In the genomic region with DNA sequence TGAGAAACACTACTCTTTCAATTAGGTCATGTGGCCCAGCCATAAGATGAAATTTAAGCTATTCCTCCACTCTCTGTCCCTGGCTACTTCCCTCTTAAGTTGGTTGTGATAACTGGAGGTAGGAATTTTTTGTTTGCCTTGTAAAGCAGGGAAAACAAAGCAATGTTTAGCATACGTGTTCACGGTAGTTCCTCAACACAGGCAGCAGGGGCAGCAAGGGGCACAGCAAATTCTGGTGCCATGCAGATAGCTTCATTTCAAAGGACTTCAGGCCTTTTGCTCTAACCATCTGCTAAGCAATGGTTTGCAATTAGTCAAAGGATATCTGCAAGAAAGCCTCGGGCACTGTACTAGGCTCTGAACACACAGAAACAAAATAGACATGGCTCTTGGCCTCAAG, we compare ENCODE assay signal across 23 cellular contexts.
DNase-seq lines count a peak whose midpoint lies in the region; ATAC-seq and TF ChIP-seq lines count a peak whose summit lies in the region.
"Had no signal": no experiment of that assay in that cellular context is flagged by ENCODE, and none has a peak within 500 bp of the region (broad histone marks: within the 10 kb centered on the region; RNA-seq: fewer than 3 reads in every experiment).

No MANE protein-coding gene starts in this region.

- H3K9me3 ChIP-seq in A673 (ENCODE audit: low read depth, low read length, poor library complexity, severe bottlenecking), result no peaks in the 10 kb centered on the region
- H3K9me3 ChIP-seq: Caco-2 had no signal

- DNase-seq in A673 (ENCODE audit: low spot score) (no peak), GM23338 (ENCODE audit: low spot score) (peak; percentile 51), iPS-NIHi7 (ENCODE audit: extremely low spot score) (peak; percentile 58), SW 1271 (lab: John Stamatoyannopoulos, UW) (no peak), SKM-1 (lab: John Stamatoyannopoulos, UW; ENCODE audit: unreplicated experiment) (no peak)
- DNase-seq in activated CD8-positive, alpha-beta memory T cell treated with anti-CD3 and anti-CD28 coated beads, Interleukin-2, amount 10 ng/mL, durations not matched to agents 7 days and 5 days, result no peak
- DNase-seq: ACHN; Caco-2; CD4-positive, alpha-beta memory T cell; DMS153; GDM1; HFFc6; KG1; NCI-H1092 treated with DMSO at 0.1 percent for 48 hours; NCI-H1436 treated with DMSO at 0.1 percent for 48 hours; NCI-H1930; NCI-H345; PC-3; SHP77 treated with DMSO at 0.1 percent for 48 hours had no signal

- POLR2A ChIA-PET in A673 (lab: Charles Lee; ENCODE audit: low non-redundant PET), result no interaction called here

- 0 out of 2 replicates have a peak, but pooled peaks have one; percentile 9 for TF ChIP-seq CTCF in A673 (conservative IDR thresholded peaks at IDR 0.05; ENCODE audit: low read depth, low read length)
- peak; percentile 32 to 36 for TF ChIP-seq CTCF in GM23338 (conservative IDR thresholded peaks at IDR 0.05; ENCODE audit: low read depth in 2 of 2)
- TF ChIP-seq CTCF in VCaP (conservative IDR thresholded peaks at IDR 0.05), result peak; percentile 20; the same call in 1 of the 2 replicates

- no TSS peak for BruUV-seq in A673 (replicated peaks; lab: Mats Ljungman, UMichigan)

- ATAC-seq in GM23338, result peak; percentile 47; the same call in 2 of the 3 replicates
- no peak for ATAC-seq in activated CD8-positive, alpha-beta memory T cell treated with anti-CD3 and anti-CD28 coated beads, Interleukin-2, amount 10 ng/mL, durations not matched to agents 7 days and 5 days
- ATAC-seq: PC-3 had no signal

- no peaks in the 10 kb centered on the region; the same call in 1 of the 3 replicates for H3K9me3 Mint-ChIP-seq in GM23338
- no peaks in the 10 kb centered on the region for H3K9me3 Mint-ChIP-seq in activated CD8-positive, alpha-beta memory T cell treated with anti-CD3 and anti-CD28 coated beads, Interleukin-2, amount 10 ng/mL, durations not matched to agents 7 days and 5 days (ENCODE audit: low read depth)

- H3K4me1 ChIP-seq in A673 (ENCODE audit: insufficient read depth, low read length, poor library complexity, severe bottlenecking) (no peaks in the 10 kb centered on the region), GM23338 (ENCODE audit: insufficient read depth) (no peaks in the 10 kb centered on the region)
- H3K4me1 ChIP-seq: BLaER1 treated with 17β-estradiol and CSF1 and Interleukin-3, amounts not matched to agents 10 nM and 100 nM; Caco-2 had no signal

- no peaks in the 10 kb centered on the region for H3K36me3 ChIP-seq in A673 (ENCODE audit: insufficient read depth, low read length, poor library complexity, severe bottlenecking)
- no peaks in the 10 kb centered on the region for H3K36me3 ChIP-seq in GM23338 (ENCODE audit: insufficient read depth)
- H3K36me3 ChIP-seq: BLaER1 treated with 17β-estradiol and CSF1 and Interleukin-3, amounts not matched to agents 10 nM and 100 nM had no signal

- no peaks in the 10 kb centered on the region for H3K79me2 ChIP-seq in GM23338 (replicated peaks; ENCODE audit: insufficient read depth)

- no peaks in the 10 kb centered on the region for H4K20me1 ChIP-seq in GM23338 (replicated peaks; ENCODE audit: insufficient read depth)
- H4K20me1 ChIP-seq: BLaER1 treated with 17β-estradiol and CSF1 and Interleukin-3, amounts not matched to agents 10 nM and 100 nM had no signal

- no peak overlapping the region for H3K4me3 Mint-ChIP-seq in GM23338
- H3K4me3 Mint-ChIP-seq in activated CD8-positive, alpha-beta memory T cell treated with anti-CD3 and anti-CD28 coated beads, Interleukin-2, amount 10 ng/mL, durations not matched to agents 7 days and 5 days, result no peak overlapping the region
- H3K4me3 Mint-ChIP-seq: CD4-positive, alpha-beta memory T cell; HFFc6 had no signal

- H3K27ac ChIP-seq in A673 (ENCODE audit: low read depth, low read length, poor library complexity, severe bottlenecking) (no peak overlapping the region), GM23338 (ENCODE audit: low read depth) (no peak overlapping the region), VCaP (no peak overlapping the region)
- H3K27ac ChIP-seq: BLaER1 treated with 17β-estradiol and CSF1 and Interleukin-3, amounts not matched to agents 10 nM and 100 nM; RWPE1; SK-N-MC had no signal

- no peak overlapping the region for H2AFZ ChIP-seq in GM23338

- peaks cover 4% of the 10 kb centered on the region; the same call in 2 of the 3 replicates for H3K4me1 Mint-ChIP-seq in GM23338
- H3K4me1 Mint-ChIP-seq in activated CD8-positive, alpha-beta memory T cell treated with anti-CD3 and anti-CD28 coated beads, Interleukin-2, amount 10 ng/mL, durations not matched to agents 7 days and 5 days, result no peaks in the 10 kb centered on the region
- H3K4me1 Mint-ChIP-seq: CD4-positive, alpha-beta memory T cell had no signal

- H3K4me2 ChIP-seq in GM23338, result no peak overlapping the region
- H3K4me2 ChIP-seq: BLaER1 treated with 17β-estradiol and CSF1 and Interleukin-3, amounts not matched to agents 10 nM and 100 nM had no signal

- intact Hi-C loops in A673 (cut with micrococcal nuclease; ENCODE audit: unreplicated experiment), result no loop called here

- H3F3A ChIP-seq in GM23338 (replicated peaks; ENCODE audit: low read depth), result no peaks in the 10 kb centered on the region

- H3K4me3 ChIP-seq in A673 (ENCODE audit: low read depth, low read length, poor library complexity, severe bottlenecking), result no peak overlapping the region
- H3K4me3 ChIP-seq in GM23338, result no peak overlapping the region
- H3K4me3 ChIP-seq: BLaER1 treated with 17β-estradiol and CSF1 and Interleukin-3, amounts not matched to agents 10 nM and 100 nM; SK-N-MC had no signal

- no peak overlapping the region for H3K27ac Mint-ChIP-seq in GM23338
- H3K27ac Mint-ChIP-seq in activated CD8-positive, alpha-beta memory T cell treated with anti-CD3 and anti-CD28 coated beads, Interleukin-2, amount 10 ng/mL, durations not matched to agents 7 days and 5 days, result no peak overlapping the region
- H3K27ac Mint-ChIP-seq: CD4-positive, alpha-beta memory T cell; HFFc6 had no signal

- H3K36me3 Mint-ChIP-seq in GM23338 (ENCODE audit: low read depth), result no peaks in the 10 kb centered on the region
- no peaks in the 10 kb centered on the region for H3K36me3 Mint-ChIP-seq in activated CD8-positive, alpha-beta memory T cell treated with anti-CD3 and anti-CD28 coated beads, Interleukin-2, amount 10 ng/mL, durations not matched to agents 7 days and 5 days
- H3K36me3 Mint-ChIP-seq: CD4-positive, alpha-beta memory T cell had no signal

- CTCF ChIA-PET in A673 (lab: Charles Lee), result interaction anchor here (0.6 kb wide), 1 partner anchor 674 kb away, joined by 3 read pairs; no protein-coding TSS in a partner anchor
- CTCF ChIA-PET in activated CD8-positive, alpha-beta memory T cell treated with anti-CD3 and anti-CD28 coated beads, Interleukin-2, amount 10 ng/mL, durations not matched to agents 7 days and 5 days (lab: Charles Lee), result no interaction called here

- no peaks in the 10 kb centered on the region for H3K27me3 Mint-ChIP-seq in GM23338 (ENCODE audit: insufficient read depth, low read depth, poor library complexity)
- no peaks in the 10 kb centered on the region for H3K27me3 Mint-ChIP-seq in activated CD8-positive, alpha-beta memory T cell treated with anti-CD3 and anti-CD28 coated beads, Interleukin-2, amount 10 ng/mL, durations not matched to agents 7 days and 5 days
- H3K27me3 Mint-ChIP-seq: CD4-positive, alpha-beta memory T cell had no signal

- H3K27me3 ChIP-seq in A673 (replicated peaks; ENCODE audit: insufficient read depth, low read depth, low read length, poor library complexity) (no peaks in the 10 kb centered on the region), GM23338 (ENCODE audit: insufficient read depth) (no peaks in the 10 kb centered on the region)

- no peaks in the 10 kb centered on the region for H3K9me2 ChIP-seq in GM23338 (ENCODE audit: insufficient read depth)

TF ChIP-seq in GM23338, 12 proteins besides CTCF, POLR2A, EP300 and RAD21 (continues in another document):
- TF ChIP-seq EZH2 (IDR thresholded peaks at IDR 0.05; ENCODE audit: low read depth, unreplicated experiment) (no peak), EZH2phosphoT487 (IDR thresholded peaks at IDR 0.05; ENCODE audit: unreplicated experiment) (no peak), ZNF114 (CRISPR knock-in tag; IDR thresholded peaks at IDR 0.05) (no peak), JUNB (IDR thresholded peaks at IDR 0.05; ENCODE audit: unreplicated experiment) (no peak), STAT1 (IDR thresholded peaks at IDR 0.05; ENCODE audit: unreplicated experiment) (no peak), ZNF331 (CRISPR knock-in tag; IDR thresholded peaks at IDR 0.05; ENCODE audit: low read depth) (no peak)
- TF ChIP-seq, protein P1, sequence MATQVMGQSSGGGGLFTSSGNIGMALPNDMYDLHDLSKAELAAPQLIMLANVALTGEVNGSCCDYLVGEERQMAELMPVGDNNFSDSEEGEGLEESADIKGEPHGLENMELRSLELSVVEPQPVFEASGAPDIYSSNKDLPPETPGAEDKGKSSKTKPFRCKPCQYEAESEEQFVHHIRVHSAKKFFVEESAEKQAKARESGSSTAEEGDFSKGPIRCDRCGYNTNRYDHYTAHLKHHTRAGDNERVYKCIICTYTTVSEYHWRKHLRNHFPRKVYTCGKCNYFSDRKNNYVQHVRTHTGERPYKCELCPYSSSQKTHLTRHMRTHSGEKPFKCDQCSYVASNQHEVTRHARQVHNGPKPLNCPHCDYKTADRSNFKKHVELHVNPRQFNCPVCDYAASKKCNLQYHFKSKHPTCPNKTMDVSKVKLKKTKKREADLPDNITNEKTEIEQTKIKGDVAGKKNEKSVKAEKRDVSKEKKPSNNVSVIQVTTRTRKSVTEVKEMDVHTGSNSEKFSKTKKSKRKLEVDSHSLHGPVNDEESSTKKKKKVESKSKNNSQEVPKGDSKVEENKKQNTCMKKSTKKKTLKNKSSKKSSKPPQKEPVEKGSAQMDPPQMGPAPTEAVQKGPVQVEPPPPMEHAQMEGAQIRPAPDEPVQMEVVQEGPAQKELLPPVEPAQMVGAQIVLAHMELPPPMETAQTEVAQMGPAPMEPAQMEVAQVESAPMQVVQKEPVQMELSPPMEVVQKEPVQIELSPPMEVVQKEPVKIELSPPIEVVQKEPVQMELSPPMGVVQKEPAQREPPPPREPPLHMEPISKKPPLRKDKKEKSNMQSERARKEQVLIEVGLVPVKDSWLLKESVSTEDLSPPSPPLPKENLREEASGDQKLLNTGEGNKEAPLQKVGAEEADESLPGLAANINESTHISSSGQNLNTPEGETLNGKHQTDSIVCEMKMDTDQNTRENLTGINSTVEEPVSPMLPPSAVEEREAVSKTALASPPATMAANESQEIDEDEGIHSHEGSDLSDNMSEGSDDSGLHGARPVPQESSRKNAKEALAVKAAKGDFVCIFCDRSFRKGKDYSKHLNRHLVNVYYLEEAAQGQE (IDR thresholded peaks at IDR 0.05; ENCODE audit: unreplicated experiment), result no peak

Comparison
In these comparisons a context has a peak if more than half of its experiments do, and no peak if none do; other contexts are left out.
1. DNase-seq: peak in GM23338 (single experiment) and iPS-NIHi7 (single experiment); none in A673 (single experiment), SW 1271 (0 of 2), SKM-1 (single experiment) and activated CD8-positive, alpha-beta memory T cell treated with anti-CD3 and anti-CD28 coated beads, Interleukin-2, amount 10 ng/mL, durations not matched to agents 7 days and 5 days (single experiment).
2. Peak in every context shown above with its lines, with median percentiles within 50 percentile points of each other: CTCF ChIP-seq.